ENCODE assay signal across 17 cellular contexts in genomic region chr15:57224664-57225063, GRCh38.
DNase-seq lines count a peak whose midpoint lies in the region; ATAC-seq and TF ChIP-seq lines count a peak whose summit lies in the region.
"Had no signal": no experiment of that assay in that cellular context is flagged by ENCODE, and none has a peak within 500 bp of the region (broad histone marks: within the 10 kb centered on the region; RNA-seq: fewer than 3 reads in every experiment).

No MANE protein-coding gene starts in this region.

- H3K4me3 ChIP-seq in AG09309 (ENCODE audit: control insufficient read depth, low read depth, low read length) (no peak overlapping the region), adipocyte (ENCODE audit: low read length) (no peak overlapping the region), kidney epithelial cell (ENCODE audit: low read depth, low read length) (no peak overlapping the region)
- H3K4me3 ChIP-seq: BLaER1 treated with 17β-estradiol and CSF1 and Interleukin-3, amounts not matched to agents 10 nM and 100 nM; HAP-1 had no signal

- H3K4me1 ChIP-seq in adipocyte (ENCODE audit: control insufficient read depth, insufficient read depth, low read length): peaks cover 37% of the 10 kb centered on the region
- H3K4me1 ChIP-seq: foreskin keratinocyte had no signal

- no peaks in the 10 kb centered on the region for H3K9me3 ChIP-seq in adipocyte (ENCODE audit: control insufficient read depth, low read length)
- H3K9me3 ChIP-seq: BLaER1 treated with 17β-estradiol and CSF1 and Interleukin-3, amounts not matched to agents 10 nM and 100 nM; HAP-1 had no signal

- no peak for ATAC-seq in stimulated activated naive CD8-positive, alpha-beta T cell treated with anti-CD3 and anti-CD28 coated beads, Interleukin-15, Interleukin-2, amounts not matched to agents 100 U/mL and 50 U/mL, for 24 hours
- no peak for ATAC-seq in GM18858 (IDR thresholded peaks at IDR 0.05; ENCODE audit: unreplicated experiment)
- ATAC-seq in HG02571 (IDR thresholded peaks at IDR 0.05; ENCODE audit: unreplicated experiment): no peak
- ATAC-seq: activated naive CD8-positive, alpha-beta T cell treated with anti-CD3 and anti-CD28 coated beads, Interleukin-2, amount 50 U/mL, for 24 hours; foreskin keratinocyte had no signal

- peak; percentile 64 for DNase-seq in AG09309 (ENCODE audit: low read depth)
- peak; percentile 20 for DNase-seq in HT1080 (ENCODE audit: low read depth)
- peak; percentile 57 for DNase-seq in adipocyte (ENCODE audit: low read depth)
- peak; percentile 29 for DNase-seq in kidney epithelial cell (ENCODE audit: low read depth)
- DNase-seq in stimulated activated naive CD8-positive, alpha-beta T cell treated with anti-CD3 and anti-CD28 coated beads, Interleukin-15, Interleukin-2, amounts not matched to agents 100 U/mL and 50 U/mL, for 24 hours: no peak
- no peak for DNase-seq in HK-2 (ENCODE audit: unreplicated experiment)
- DNase-seq: activated naive CD8-positive, alpha-beta T cell treated with anti-CD3 and anti-CD28 coated beads, Interleukin-2, amount 50 U/mL, for 24 hours; DMS79 treated with DMSO at 0.1 percent for 48 hours; dorsolateral prefrontal cortex; NCI-H146; NCI-H524 treated with DMSO at 0.1 percent for 48 hours; stimulated activated CD4-positive, alpha-beta T cell treated with anti-CD3 and anti-CD28 coated beads, Interleukin-2, amount 100 ng/mL, for 48 hours had no signal

- H3K9ac ChIP-seq in adipocyte (ENCODE audit: low read length): peak overlapping the region; percentile 1
- H3K9ac ChIP-seq: BLaER1 treated with 17β-estradiol and CSF1 and Interleukin-3, amounts not matched to agents 10 nM and 100 nM had no signal

- no peaks in the 10 kb centered on the region for H3K36me3 ChIP-seq in adipocyte (ENCODE audit: control insufficient read depth, insufficient read depth, low read length, severe bottlenecking)
- no peaks in the 10 kb centered on the region for H3K36me3 ChIP-seq in kidney epithelial cell (ENCODE audit: control insufficient read depth, insufficient read depth, low read length)
- H3K36me3 ChIP-seq: BLaER1 treated with 17β-estradiol and CSF1 and Interleukin-3, amounts not matched to agents 10 nM and 100 nM; HAP-1 had no signal

- TF ChIP-seq CTCF in AG09309 (IDR thresholded peaks at IDR 0.05; ENCODE audit: control insufficient read depth, insufficient read depth, low read depth, low read length, missing control alignments): no peak
- TF ChIP-seq CTCF in kidney epithelial cell (IDR thresholded peaks at IDR 0.05; ENCODE audit: insufficient read depth, low read length, poor library complexity, severe bottlenecking): no peak

- H3K27me3 ChIP-seq in adipocyte (replicated peaks; ENCODE audit: control insufficient read depth, insufficient read depth, low read length) (no peaks in the 10 kb centered on the region), kidney epithelial cell (ENCODE audit: control insufficient read depth, insufficient read depth, low read length) (no peaks in the 10 kb centered on the region)
- H3K27me3 ChIP-seq: BLaER1 treated with 17β-estradiol and CSF1 and Interleukin-3, amounts not matched to agents 10 nM and 100 nM; dorsolateral prefrontal cortex; foreskin keratinocyte had no signal

Comparison
In these comparisons a context has a peak if more than half of its experiments do, and no peak if none do; other contexts are left out.
1. DNase-seq: peak in AG09309 (single experiment), HT1080 (single experiment), adipocyte (single experiment) and kidney epithelial cell (single experiment); none in stimulated activated naive CD8-positive, alpha-beta T cell treated with anti-CD3 and anti-CD28 coated beads, Interleukin-15, Interleukin-2, amounts not matched to agents 100 U/mL and 50 U/mL, for 24 hours (single experiment) and HK-2 (single experiment).